In the genomic region with DNA sequence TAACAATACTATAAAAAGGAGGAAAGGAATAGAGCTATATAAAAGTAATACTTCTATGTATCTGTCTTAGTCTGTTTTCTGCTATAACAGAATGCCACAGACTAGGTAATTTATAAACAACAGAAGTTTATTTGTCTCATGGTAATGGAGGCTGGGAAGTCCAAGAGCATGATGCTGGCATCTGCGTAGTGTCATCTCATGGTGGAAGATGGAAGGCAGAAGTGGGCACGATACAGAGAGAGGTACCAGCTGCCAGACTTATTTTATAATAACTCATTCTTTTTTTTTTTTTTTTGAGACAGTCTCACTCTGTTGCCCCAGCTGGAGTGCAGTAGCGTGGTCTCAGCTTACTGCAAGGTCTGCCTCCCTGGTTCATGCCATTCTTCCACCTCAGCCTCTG, we compare ENCODE assay signal across 29 cellular contexts.
"Had no signal": no experiment of that assay in that cellular context is flagged by ENCODE, and none has a peak within 500 bp of the region (broad histone marks: within the 10 kb centered on the region; RNA-seq: fewer than 3 reads in every experiment).

No MANE protein-coding gene starts in this region.

- H3K36me3 ChIP-seq: transverse colon, upper lobe of left lung, uterus, vagina had no signal

- H3K27ac Mint-ChIP-seq: stimulated activated effector memory CD8-positive, alpha-beta T cell treated with anti-CD3 and anti-CD28 coated beads, Interleukin-12 subunit alpha, Interleukin-12 subunit beta, amount 100 ng/mL, for 72 hours; stimulated activated memory B cell treated with anti-CD40 and anti-IgM and Interleukin-4, amounts not matched to agents 10 μg/mL and 1 μg/mL and 100 μg/mL, for 72 hours; stimulated activated naive B cell treated with anti-CD40 and anti-IgM and Interleukin-4, amounts not matched to agents 10 μg/mL and 1 μg/mL and 100 μg/mL, for 72 hours; stimulated activated naive CD8-positive, alpha-beta T cell treated with anti-CD3 and anti-CD28 coated beads, Interleukin-15, amount 100 ng/mL, for 72 hours; stimulated activated naive CD8-positive, alpha-beta T cell treated with anti-CD3 and anti-CD28 coated beads, Interleukin-15, Interleukin-2, amounts not matched to agents 100 ng/mL and 50 ng/mL, for 24 hours; type B pancreatic cell had no signal

- H3K27me3 ChIP-seq: stomach, suprapubic skin, testis, thyroid gland, tibial artery, tibial nerve, transverse colon, upper lobe of left lung, upper lobe of right lung, uterus, vagina had no signal

- H3K27me3 Mint-ChIP-seq: stimulated activated memory B cell treated with anti-CD40 and anti-IgM and Interleukin-4, amounts not matched to agents 10 μg/mL and 1 μg/mL and 100 μg/mL, for 72 hours; stimulated activated naive B cell treated with anti-CD40 and anti-IgM and Interleukin-4, amounts not matched to agents 10 μg/mL and 1 μg/mL and 100 μg/mL, for 72 hours; stimulated activated naive CD8-positive, alpha-beta T cell treated with anti-CD3 and anti-CD28 coated beads, Interleukin-15, amount 100 ng/mL, for 72 hours; stimulated activated naive CD8-positive, alpha-beta T cell treated with anti-CD3 and anti-CD28 coated beads, Interleukin-15, Interleukin-2, amounts not matched to agents 100 ng/mL and 50 ng/mL, for 24 hours; type B pancreatic cell had no signal

- H3K9me3 ChIP-seq: stomach, testis, thoracic aorta, thyroid gland, tibial artery, upper lobe of left lung, upper lobe of right lung, vagina had no signal

- FAIRE-seq: urothelium cell line had no signal

- H3K27ac ChIP-seq: stomach, suprapubic skin, testis, thoracic aorta, thyroid gland, tibial artery, tibial nerve, transverse colon, upper lobe of left lung, upper lobe of right lung, uterus, vagina had no signal

- DNase-seq: stimulated activated CD4-positive, alpha-beta T cell treated with anti-CD3 and anti-CD28 coated beads, Interleukin-2, amount 100 ng/mL, for 48 hours; stimulated activated CD4-positive, alpha-beta T cell treated with anti-CD3 and anti-CD28 coated beads, Interleukin-4, amount 100 ng/mL, for 1 hour; stimulated activated CD4-positive, alpha-beta T cell treated with anti-CD3 and anti-CD28 coated beads, Interleukin-4, amount 100 ng/mL, for 24 hours; stimulated activated CD4-positive, alpha-beta T cell treated with anti-CD3 and anti-CD28 coated beads, Interleukin-4, amount 100 ng/mL, for 4 hours; stimulated activated CD8-positive, alpha-beta memory T cell treated with anti-CD3 and anti-CD28 coated beads, Interleukin-4, amount 100 ng/mL, for 48 hours; stimulated activated naive B cell treated with anti-CD40 and anti-IgM and Interleukin-4, amounts not matched to agents 10 μg/mL and 1 μg/mL and 100 μg/mL, for 72 hours; stimulated activated naive CD4-positive, alpha-beta T cell; stimulated activated naive CD4-positive, alpha-beta T cell treated with Interleukin-2 at 50 U/mL for 16 hours; stimulated activated naive CD8-positive, alpha-beta T cell treated with anti-CD3 and anti-CD28 coated beads, Interleukin-15, amount 100 ng/mL, for 72 hours; stimulated activated naive CD8-positive, alpha-beta T cell treated with anti-CD3 and anti-CD28 coated beads, Interleukin-15, Interleukin-2, amounts not matched to agents 100 U/mL and 50 U/mL, for 24 hours; stomach; substantia nigra; testis; thyroid gland; tibial artery; transverse colon; trophoblast cell; upper lobe of left lung; upper lobe of right lung; uterus had no signal

- H3K4me3 Mint-ChIP-seq: stimulated activated effector memory CD8-positive, alpha-beta T cell treated with anti-CD3 and anti-CD28 coated beads, Interleukin-12 subunit alpha, Interleukin-12 subunit beta, amount 100 ng/mL, for 72 hours; stimulated activated memory B cell treated with anti-CD40 and anti-IgM and Interleukin-4, amounts not matched to agents 10 μg/mL and 1 μg/mL and 100 μg/mL, for 72 hours; stimulated activated naive B cell treated with anti-CD40 and anti-IgM and Interleukin-4, amounts not matched to agents 10 μg/mL and 1 μg/mL and 100 μg/mL, for 72 hours; stimulated activated naive CD8-positive, alpha-beta T cell treated with anti-CD3 and anti-CD28 coated beads, Interleukin-15, amount 100 ng/mL, for 72 hours; stimulated activated naive CD8-positive, alpha-beta T cell treated with anti-CD3 and anti-CD28 coated beads, Interleukin-15, Interleukin-2, amounts not matched to agents 100 ng/mL and 50 ng/mL, for 24 hours; type B pancreatic cell had no signal

- H3K4me1 ChIP-seq: testis, uterus had no signal

- H3K4me3 ChIP-seq: stomach, suprapubic skin, testis, thoracic aorta, thyroid gland, tibial artery, tibial nerve, transverse colon, upper lobe of left lung, upper lobe of right lung, uterus, vagina had no signal

- ATAC-seq: stimulated activated effector memory CD8-positive, alpha-beta T cell treated with anti-CD3 and anti-CD28 coated beads, Interleukin-12 subunit alpha, Interleukin-12 subunit beta, amount 100 ng/mL, for 72 hours; stimulated activated memory B cell treated with anti-CD40 and anti-IgM and Interleukin-4, amounts not matched to agents 10 μg/mL and 1 μg/mL and 100 μg/mL, for 72 hours; stimulated activated naive B cell treated with anti-CD40 and anti-IgM and Interleukin-4, amounts not matched to agents 10 μg/mL and 1 μg/mL and 100 μg/mL, for 72 hours; stimulated activated naive CD8-positive, alpha-beta T cell treated with anti-CD3 and anti-CD28 coated beads, Interleukin-15, amount 100 ng/mL, for 72 hours; stimulated activated naive CD8-positive, alpha-beta T cell treated with anti-CD3 and anti-CD28 coated beads, Interleukin-15, Interleukin-2, amounts not matched to agents 100 U/mL and 50 U/mL, for 24 hours; upper lobe of right lung had no signal
